16 cellular contexts compared by ENCODE assay signal in the genomic region with DNA sequence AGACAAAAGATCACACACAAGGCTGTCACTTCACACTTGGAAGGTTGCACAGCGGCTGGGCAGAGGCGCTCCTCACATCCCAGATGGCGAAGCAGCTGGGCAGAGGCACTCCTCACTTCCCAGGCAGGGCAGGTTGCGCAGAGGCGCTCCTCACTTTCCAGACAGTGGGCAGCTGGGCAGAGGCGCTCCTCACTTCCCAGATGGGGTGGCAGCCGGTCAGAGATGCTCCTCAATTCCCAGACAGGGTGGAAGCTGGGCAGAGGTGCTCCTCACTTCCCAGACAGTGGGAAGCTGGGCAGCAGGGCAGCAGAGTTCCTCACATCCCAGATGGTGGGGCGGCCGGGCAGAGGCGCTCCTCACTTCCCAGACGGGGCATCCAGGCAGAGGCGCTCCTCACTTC.
A peak's percentile ranks its signal among the peaks of the same experiment; 100 is the strongest.
DNase-seq lines count a peak whose midpoint lies in the region; ATAC-seq lines count a peak whose summit lies in the region.
"Had no signal": no experiment of that assay in that cellular context is flagged by ENCODE, and none has a peak within 500 bp of the region (broad histone marks: within the 10 kb centered on the region; RNA-seq: fewer than 3 reads in every experiment).

No MANE protein-coding gene starts in this region.

- H3K27ac ChIP-seq in mesendoderm (ENCODE audit: low read depth, low read length), result no peak overlapping the region
- H3K27ac ChIP-seq: 22Rv1; A549; BLaER1 treated with 17β-estradiol and CSF1 and Interleukin-3, amounts not matched to agents 10 nM and 100 nM; C4-2B had no signal

- H3K9ac ChIP-seq in mesendoderm (ENCODE audit: low read length), result no peak overlapping the region
- H3K9ac ChIP-seq: BLaER1 treated with 17β-estradiol and CSF1 and Interleukin-3, amounts not matched to agents 10 nM and 100 nM had no signal

- no peak overlapping the region for H3K4ac ChIP-seq in mesendoderm (ENCODE audit: low read depth, low read length)

- no peaks in the 10 kb centered on the region for H3K79me2 ChIP-seq in mesendoderm (ENCODE audit: control insufficient read depth, insufficient read depth, low read length)

- H2BK120ac ChIP-seq in mesendoderm (ENCODE audit: low read depth, low read length), result no peak overlapping the region

- no CpG with 5 or more reads among the region's 12 CpGs for WGBS in mesendoderm (ENCODE audit: extremely low coverage, insufficient coverage, low lambda C conversion rate)

- H4K8ac ChIP-seq in mesendoderm (ENCODE audit: low read depth, low read length), result no peak overlapping the region

- no peak overlapping the region for H3K18ac ChIP-seq in mesendoderm (ENCODE audit: low read length)

- no peaks in the 10 kb centered on the region for H3K36me3 ChIP-seq in mesendoderm (ENCODE audit: control insufficient read depth, insufficient read depth, low read length)
- H3K36me3 ChIP-seq: BLaER1 treated with 17β-estradiol and CSF1 and Interleukin-3, amounts not matched to agents 10 nM and 100 nM had no signal

- no peaks in the 10 kb centered on the region for H3K4me1 ChIP-seq in mesendoderm (ENCODE audit: control insufficient read depth, low read depth, low read length)
- H3K4me1 ChIP-seq: A549, Caco-2 had no signal

- H3K4me2 ChIP-seq in mesendoderm (ENCODE audit: low read length), result no peak overlapping the region
- H3K4me2 ChIP-seq: A549; BLaER1 treated with 17β-estradiol and CSF1 and Interleukin-3, amounts not matched to agents 10 nM and 100 nM had no signal

- H3K27me3 ChIP-seq in mesendoderm (ENCODE audit: insufficient read depth, low read length, poor library complexity), result no peaks in the 10 kb centered on the region

- peak; percentile 4 for DNase-seq in DMS 273 (lab: John Stamatoyannopoulos, UW; ENCODE audit: unreplicated experiment)
- DNase-seq in DMS 273 treated with DMSO at 0.1 percent for 48 hours (lab: John Stamatoyannopoulos, UW), result no peak
- DNase-seq in mesendoderm, result peak; percentile 16
- DNase-seq in pons (ENCODE audit: low spot score), result no peak
- DNase-seq: AML-193; Caco-2; Calu3; CD4-positive, alpha-beta T cell; CD8-positive, alpha-beta T cell; DMS79 treated with DMSO at 0.1 percent for 48 hours; GF-D8 had no signal

- no peak overlapping the region for H2BK15ac ChIP-seq in mesendoderm (replicated peaks; ENCODE audit: low read depth)

- H2AK5ac ChIP-seq in mesendoderm (ENCODE audit: low read length), result no peak overlapping the region

- no peak overlapping the region for H3K56ac ChIP-seq in mesendoderm (ENCODE audit: low read length)

- no peaks in the 10 kb centered on the region for H3K79me1 ChIP-seq in mesendoderm (ENCODE audit: low read length)

- H4K5ac ChIP-seq in mesendoderm (ENCODE audit: low read length), result no peak overlapping the region

- no peak overlapping the region for H3K4me3 ChIP-seq in mesendoderm (ENCODE audit: low read length)
- H3K4me3 ChIP-seq: A549; BLaER1 treated with 17β-estradiol and CSF1 and Interleukin-3, amounts not matched to agents 10 nM and 100 nM had no signal

- no peak for ATAC-seq in GM18520 (IDR thresholded peaks at IDR 0.05; ENCODE audit: unreplicated experiment)
- ATAC-seq: A549; CD8-positive, alpha-beta T cell had no signal

- H2BK5ac ChIP-seq in mesendoderm (ENCODE audit: low read length), result no peak overlapping the region

- H3K23ac ChIP-seq in mesendoderm (ENCODE audit: low read length), result no peak overlapping the region

Comparison
In these comparisons a context has a peak if more than half of its experiments do, and no peak if none do; other contexts are left out.
1. DNase-seq: peak in DMS 273 (single experiment) and mesendoderm (single experiment); none in DMS 273 treated with DMSO at 0.1 percent for 48 hours (single experiment) and pons (single experiment).